In the genomic region with DNA sequence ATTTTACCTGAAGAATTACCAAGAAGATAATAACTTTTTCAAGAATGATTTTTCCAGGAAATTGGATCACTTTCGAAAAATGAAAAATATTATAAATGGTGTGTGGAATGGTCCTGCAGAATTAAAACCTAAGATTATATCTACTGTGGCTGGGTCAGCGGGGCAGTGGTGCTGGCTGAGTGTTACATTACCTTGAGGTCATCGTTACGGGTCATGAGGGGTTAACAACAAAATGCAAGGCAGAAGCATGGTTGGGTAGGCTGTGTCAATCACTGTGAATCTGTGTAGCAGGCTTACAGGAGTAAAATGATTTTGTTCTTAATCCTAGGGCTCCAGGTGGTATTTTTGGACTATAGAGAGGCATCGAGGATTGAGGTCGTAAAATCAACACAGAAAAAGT, we compare ENCODE assay signal across 22 cellular contexts.
DNase-seq lines count a peak whose midpoint lies in the region; ATAC-seq and TF ChIP-seq lines count a peak whose summit lies in the region.
"Had no signal": no experiment of that assay in that cellular context is flagged by ENCODE, and none has a peak within 500 bp of the region (broad histone marks: within the 10 kb centered on the region; RNA-seq: fewer than 3 reads in every experiment).

No MANE protein-coding gene starts in this region.

- H3K4me1 Mint-ChIP-seq in mesothelial cell of epicardium: peaks cover 20% of the 10 kb centered on the region
- peaks cover 61% of the 10 kb centered on the region for H3K4me1 Mint-ChIP-seq in nephron progenitor cell
- no peaks in the 10 kb centered on the region for H3K4me1 Mint-ChIP-seq in activated naive CD8-positive, alpha-beta T cell treated with anti-CD3 and anti-CD28 coated beads, Interleukin-2, amount 50 U/mL, for 24 hours
- H3K4me1 Mint-ChIP-seq: CD14-positive monocyte; CD4-positive, alpha-beta memory T cell; CD4-positive, CD25-positive, alpha-beta regulatory T cell; CD8-positive, alpha-beta memory T cell had no signal

- ATAC-seq in GM21576 (IDR thresholded peaks at IDR 0.05; ENCODE audit: unreplicated experiment): no peak
- ATAC-seq in activated naive CD8-positive, alpha-beta T cell treated with anti-CD3 and anti-CD28 coated beads, Interleukin-2, amount 50 U/mL, for 24 hours: no peak
- ATAC-seq: GM12878 had no signal

- no peaks in the 10 kb centered on the region for H3K27me3 Mint-ChIP-seq in mesothelial cell of epicardium (ENCODE audit: low read depth)
- H3K27me3 Mint-ChIP-seq in nephron progenitor cell (ENCODE audit: low read depth, poor library complexity): no peaks in the 10 kb centered on the region
- no peaks in the 10 kb centered on the region for H3K27me3 Mint-ChIP-seq in activated naive CD8-positive, alpha-beta T cell treated with anti-CD3 and anti-CD28 coated beads, Interleukin-2, amount 50 U/mL, for 24 hours
- H3K27me3 Mint-ChIP-seq: CD4-positive, CD25-positive, alpha-beta regulatory T cell had no signal

- H3K9me3 Mint-ChIP-seq in mesothelial cell of epicardium (no peaks in the 10 kb centered on the region), nephron progenitor cell (no peaks in the 10 kb centered on the region)
- no peaks in the 10 kb centered on the region for H3K9me3 Mint-ChIP-seq in activated naive CD8-positive, alpha-beta T cell treated with anti-CD3 and anti-CD28 coated beads, Interleukin-2, amount 50 U/mL, for 24 hours
- H3K9me3 Mint-ChIP-seq: CD4-positive, alpha-beta memory T cell; CD8-positive, alpha-beta memory T cell had no signal

- DNase-seq in mesothelial cell of epicardium (ENCODE audit: low spot score in 2 of 2, unreplicated experiment in 2 of 2): no peak
- peak; percentile 51 for DNase-seq in nephron progenitor cell
- no peak for DNase-seq in activated naive CD8-positive, alpha-beta T cell treated with anti-CD3 and anti-CD28 coated beads, Interleukin-2, amount 50 U/mL, for 24 hours
- DNase-seq in NOMO-1 treated with dmso at 0.1 percent for 144 hours (lab: John Stamatoyannopoulos, UW; ENCODE audit: unreplicated experiment): no peak
- DNase-seq: 8988T; ACHN; BE2C; C1 segment of cervical spinal cord; CD4-positive, alpha-beta memory T cell; CD4-positive, CD25-positive, alpha-beta regulatory T cell; CD8-positive, alpha-beta memory T cell; COR-L47; DMS 273 treated with DMSO at 0.1 percent for 48 hours; DMS153; DMS53; DMS79; DND-41; EL; GDM1 had no signal

- peak overlapping the region; percentile 67 for H3K27ac Mint-ChIP-seq in mesothelial cell of epicardium
- H3K27ac Mint-ChIP-seq in nephron progenitor cell: peak overlapping the region; percentile 91
- H3K27ac Mint-ChIP-seq in activated naive CD8-positive, alpha-beta T cell treated with anti-CD3 and anti-CD28 coated beads, Interleukin-2, amount 50 U/mL, for 24 hours: no peak overlapping the region
- H3K27ac Mint-ChIP-seq: CD14-positive monocyte; CD4-positive, CD25-positive, alpha-beta regulatory T cell had no signal

- TF ChIP-seq CTCF in mesothelial cell of epicardium (IDR thresholded peaks at IDR 0.05; ENCODE audit: unreplicated experiment) (no peak), nephron progenitor cell (IDR thresholded peaks at IDR 0.05) (no peak)

- no peaks in the 10 kb centered on the region for H3K36me3 Mint-ChIP-seq in mesothelial cell of epicardium
- H3K36me3 Mint-ChIP-seq in nephron progenitor cell (ENCODE audit: low read depth): no peaks in the 10 kb centered on the region
- H3K36me3 Mint-ChIP-seq in activated naive CD8-positive, alpha-beta T cell treated with anti-CD3 and anti-CD28 coated beads, Interleukin-2, amount 50 U/mL, for 24 hours (ENCODE audit: low read depth): no peaks in the 10 kb centered on the region
- H3K36me3 Mint-ChIP-seq: CD14-positive monocyte; CD4-positive, alpha-beta memory T cell; CD4-positive, CD25-positive, alpha-beta regulatory T cell; CD8-positive, alpha-beta memory T cell had no signal

- H3K4me3 Mint-ChIP-seq in mesothelial cell of epicardium: no peak overlapping the region
- H3K4me3 Mint-ChIP-seq in nephron progenitor cell: peak overlapping the region; percentile 37
- H3K4me3 Mint-ChIP-seq in activated naive CD8-positive, alpha-beta T cell treated with anti-CD3 and anti-CD28 coated beads, Interleukin-2, amount 50 U/mL, for 24 hours: no peak overlapping the region
- H3K4me3 Mint-ChIP-seq: CD14-positive monocyte; CD4-positive, alpha-beta memory T cell; CD4-positive, CD25-positive, alpha-beta regulatory T cell; CD8-positive, alpha-beta memory T cell had no signal
